14 cellular contexts compared by ENCODE assay signal in the genomic region with DNA sequence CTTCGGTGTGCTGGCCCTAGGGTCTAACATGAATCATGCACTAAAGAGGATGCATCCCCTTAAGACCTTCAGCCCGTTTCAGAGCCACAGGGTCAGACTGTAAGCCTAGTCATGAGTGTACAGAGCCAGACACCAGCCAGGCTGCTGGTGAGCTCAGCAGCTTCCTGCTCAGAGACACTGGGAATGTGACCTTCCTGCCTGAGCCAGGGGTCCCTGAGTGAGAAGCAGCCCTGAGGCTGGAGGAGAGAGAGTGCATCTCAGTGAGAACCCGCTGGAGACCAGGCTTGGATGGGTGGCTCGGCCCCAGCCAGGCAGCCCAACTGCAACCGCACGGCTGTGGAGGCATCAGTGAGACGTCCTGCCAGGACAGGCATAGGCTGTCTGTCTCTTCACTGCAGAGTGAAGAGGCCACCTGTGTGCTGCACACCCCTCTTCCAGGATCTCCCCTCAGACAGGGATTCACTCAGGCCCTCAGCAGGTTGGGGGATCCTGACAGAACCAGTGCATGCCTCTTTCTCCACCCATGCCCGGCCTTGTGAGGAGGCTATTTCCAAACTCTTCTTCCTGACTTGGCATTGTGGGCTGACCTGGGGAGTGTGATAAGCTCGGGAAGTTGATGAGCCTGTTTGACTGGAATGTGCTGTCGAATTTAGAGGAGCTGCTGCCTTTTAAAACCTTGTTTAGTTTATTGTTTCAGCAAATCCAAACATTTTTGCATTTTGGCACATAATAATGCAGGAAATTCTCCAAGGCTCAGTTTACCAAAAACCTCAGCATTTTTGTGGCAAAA. TPM values are rescaled to one million over a fixed set of nuclear protein-coding genes. Genes with fewer than 3 reads are reported as not detected.
DNase-seq lines count a peak whose midpoint lies in the region; ATAC-seq and TF ChIP-seq lines count a peak whose summit lies in the region.
"Not testable (repeated sequence)": the region's sequence is repeated elsewhere in the genome, so short reads cannot be mapped to it uniquely, and the experiment has no call there.
"Had no signal": no experiment of that assay in that cellular context is flagged by ENCODE, and none has a peak within 500 bp of the region (broad histone marks: within the 10 kb centered on the region; RNA-seq: fewer than 3 reads in every experiment).

No MANE protein-coding gene starts in this region.

- not testable (repeated sequence) for H3K4me3 ChIP-seq in AG10803 (ENCODE audit: low read length); HCT116 (replicated peaks in 1 of 2; ENCODE audit: low read depth in 1 of 2, low read length in 2 of 2); cardiac fibroblast (replicated peaks in 1 of 2; ENCODE audit: low read depth in 2 of 2, low read length in 2 of 2); thyroid gland (replicated peaks in 1 of 3)

- H4K20me1 ChIP-seq in HCT116 (ENCODE audit: insufficient read depth): not testable (repeated sequence)

- not testable (repeated sequence) for H3K9me2 ChIP-seq in HCT116 (ENCODE audit: insufficient read depth)

- RAD21 ChIA-PET in HCT116 (lab: Charles Lee; ENCODE audit: low non-redundant PET in 1 of 2, low total read pairs in 2 of 2, uncharacterized antibody in 2 of 2, unreplicated experiment in 2 of 2): not testable (repeated sequence)

- not testable (repeated sequence) for H2AFZ ChIP-seq in HCT116 (ENCODE audit: low read depth, low read length, poor library complexity, severe bottlenecking)

- 46 to 58% methylated on average over 5 to 10 of the region's 10 CpGs for WGBS in thyroid gland, 2 donors

- not testable (repeated sequence) for TF ChIP-seq POLR2A in HCT116 (IDR thresholded peaks at IDR 0.05; ENCODE audit: borderline replicate concordance, extremely low read depth, insufficient read depth, insufficient read length); thyroid gland (IDR thresholded peaks at IDR 0.05)

- not testable (repeated sequence) for H3K9me3 ChIP-seq in HCT116 (ENCODE audit: control insufficient read depth in 1 of 2, insufficient read depth in 1 of 2, low read depth in 1 of 2, low read length in 2 of 2); thyroid gland

- not testable (repeated sequence) for H3K27me3 ChIP-seq in HCT116 (ENCODE audit: insufficient read depth, low read length); thyroid gland
- H3K27me3 ChIP-seq in foreskin keratinocyte: peaks cover 13% of the 10 kb centered on the region

- H3K4me2 ChIP-seq in HCT116 (ENCODE audit: low read length): peak overlapping the region; percentile 5; the same call in 1 of the 2 replicates

- TF ChIP-seq RAD21 in HCT116 (IDR thresholded peaks at IDR 0.05; ENCODE audit: low read depth): not testable (repeated sequence)

- BruUV-seq in HCT116 (replicated peaks; lab: Mats Ljungman, UMichigan): not testable (repeated sequence)

- intact Hi-C loops in HCT116 (cut with micrococcal nuclease); thyroid gland (cut with DNase I): not testable (repeated sequence)

- not testable (repeated sequence) for H3K36me3 ChIP-seq in HCT116 (ENCODE audit: control insufficient read depth in 1 of 2, insufficient read depth in 2 of 2, low read length in 2 of 2); thyroid gland

- not testable (repeated sequence) for H3K79me2 ChIP-seq in HCT116 (ENCODE audit: insufficient read depth, low read length)

- H3K27ac ChIP-seq in HCT116 (ENCODE audit: low read depth, low read length); RWPE1; foreskin keratinocyte; thyroid gland: not testable (repeated sequence)

- DNase-seq in AG10803 (ENCODE audit: low read depth): peak; percentile 57
- not testable (repeated sequence) for DNase-seq in HCT116 (ENCODE audit: low read depth, low spot score); omental fat pad (ENCODE audit: low spot score)
- DNase-seq in RWPE1 (ENCODE audit: low spot score): peak; percentile 55
- DNase-seq in cardiac fibroblast (ENCODE audit: low read depth in 2 of 2): peak; percentile 25 to 49
- peak; percentile 50 to 75 for DNase-seq in foreskin keratinocyte
- DNase-seq in left lobe of liver (ENCODE audit: low spot score): peak; percentile 44
- peak; percentile 48 to 71 for DNase-seq in thyroid gland

- ATAC-seq in HCT116: peak; percentile 59; the same call in 1 of the 2 replicates
- ATAC-seq in foreskin keratinocyte: peak; percentile 77
- peak; percentile 36 for ATAC-seq in left lobe of liver
- peak; percentile 73 for ATAC-seq in omental fat pad (ENCODE audit: low FRiP score)

- peaks cover 0 to 11% of the 10 kb centered on the region in 2 experiments; a peak in 1 of 4 replicates for H3K4me1 ChIP-seq in HCT116 (ENCODE audit: control insufficient read depth in 1 of 2, insufficient read depth in 2 of 2, low read length in 2 of 2)
- not testable (repeated sequence) for H3K4me1 ChIP-seq in foreskin keratinocyte, thyroid gland

- H3K9ac ChIP-seq in HCT116 (ENCODE audit: low read length): not testable (repeated sequence)

- POLR2A ChIA-PET in HCT116 (lab: Charles Lee); RWPE1 (lab: Yijun Ruan, JAX; ENCODE audit: low non-redundant PET): not testable (repeated sequence)

- not testable (repeated sequence) for TF ChIP-seq CTCF in AG10803 (conservative IDR thresholded peaks at IDR 0.05; ENCODE audit: low read length); HCT116 (IDR thresholded peaks at IDR 0.05 in 2 of 3, conservative IDR thresholded peaks at IDR 0.05 in 1 of 3; ENCODE audit: borderline replicate concordance in 1 of 3, insufficient read depth in 1 of 3, low read depth in 2 of 3, low read length in 2 of 3); RWPE1 (conservative IDR thresholded peaks at IDR 0.05; ENCODE audit: low read depth); cardiac fibroblast (IDR thresholded peaks at IDR 0.05; ENCODE audit: low read depth, low read length); foreskin keratinocyte (conservative IDR thresholded peaks at IDR 0.05); omental fat pad (IDR thresholded peaks at IDR 0.05); thyroid gland (IDR thresholded peaks at IDR 0.05)

- CTCF ChIA-PET in HCT116 (lab: Charles Lee); RWPE1 (lab: Yijun Ruan, JAX): not testable (repeated sequence)

RNA-seq across cellular contexts. Expression of a gene that starts 28.5 kb away (rescaled TPM):
- total RNA-seq in HCT116 (2021; ENCODE audit: unreplicated experiment): not detected
- polyA plus RNA-seq in HCT116 (2012): not detected in 2 replicates
- total RNA-seq in foreskin keratinocyte: not detected in 2 replicates
- polyA plus RNA-seq in foreskin keratinocyte: not detected in 2 replicates
- not detected for total RNA-seq in left lobe of liver
- total RNA-seq in omental fat pad: not detected
- not detected for total RNA-seq in thyroid gland
- total RNA-seq: activated CD8-positive, alpha-beta T cell treated with anti-CD3 and anti-CD28 coated beads, Interleukin-2, amount 10 ng/mL, durations not matched to agents 7 days and 5 days; activated T-cell treated with anti-CD3 and anti-CD28 coated beads, Interleukin-2, amount 50 U/mL, for 4 hours; GM12878; HepG2; progenitor cell of endocrine pancreas had no signal
- polyA plus RNA-seq: GM12878; HepG2; naive thymus-derived CD4-positive, alpha-beta T cell had no signal
